Comparison of ENCODE assay signal across 1 cellular context in the genomic region with DNA sequence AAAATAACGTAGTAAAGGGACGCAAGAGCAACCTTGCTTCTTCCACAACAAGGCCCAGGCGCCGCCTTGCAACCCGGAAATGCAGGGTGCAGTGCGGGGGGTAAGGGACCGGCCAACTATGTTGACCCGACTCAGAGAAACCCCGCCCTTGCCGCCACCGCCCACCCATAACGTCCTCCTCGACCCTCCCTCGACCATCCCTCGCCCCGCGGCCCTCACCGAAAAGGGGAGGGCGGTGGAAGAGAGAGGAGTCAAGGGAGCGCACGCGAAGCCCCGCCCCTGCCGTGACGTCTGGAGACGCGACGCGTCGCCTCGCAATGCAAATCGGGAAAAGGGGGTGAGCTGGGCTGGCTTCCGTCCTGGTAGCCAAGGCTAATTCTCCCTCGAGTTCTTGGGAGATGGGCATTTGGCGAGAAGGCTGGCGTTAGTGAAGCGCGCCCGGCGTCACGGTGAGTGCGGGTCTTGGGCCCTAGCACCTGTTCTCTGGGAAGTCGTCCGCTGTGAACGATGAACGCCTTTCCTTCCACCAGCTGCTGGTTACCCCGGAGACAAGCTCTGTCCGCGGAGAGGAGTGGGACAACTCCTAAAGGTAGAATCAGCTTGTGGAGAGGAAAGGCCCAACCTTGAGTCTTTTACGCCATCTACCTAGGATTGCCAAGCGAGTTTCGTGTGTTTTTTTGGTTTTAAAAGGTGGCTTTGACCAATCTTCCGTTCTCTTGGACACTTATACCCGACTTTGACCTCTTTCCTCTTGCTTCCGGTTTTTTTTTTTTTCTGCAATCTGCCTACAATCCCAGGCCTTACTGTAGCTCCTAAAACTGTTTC.
A peak's percentile ranks its signal among the peaks of the same experiment; 100 is the strongest.
TF ChIP-seq lines count a peak whose summit lies in the region.

USP8 (plus strand) TSS at position 340 of the 825 bp plus-strand sequence. CDS start 14,669 bp downstream, outside the sequence.

TF ChIP-seq in K562, 482 proteins besides CTCF, POLR2A, EP300 and RAD21 (continued from another document and continues in another):
- TF ChIP-seq MEF2D (tag; conservative IDR thresholded peaks at IDR 0.05; ENCODE audit: low read depth), result no peak
- TF ChIP-seq NCOA4 (IDR thresholded peaks at IDR 0.05; ENCODE audit: partially characterized antibody), result no peak
- TF ChIP-seq, protein P1, sequence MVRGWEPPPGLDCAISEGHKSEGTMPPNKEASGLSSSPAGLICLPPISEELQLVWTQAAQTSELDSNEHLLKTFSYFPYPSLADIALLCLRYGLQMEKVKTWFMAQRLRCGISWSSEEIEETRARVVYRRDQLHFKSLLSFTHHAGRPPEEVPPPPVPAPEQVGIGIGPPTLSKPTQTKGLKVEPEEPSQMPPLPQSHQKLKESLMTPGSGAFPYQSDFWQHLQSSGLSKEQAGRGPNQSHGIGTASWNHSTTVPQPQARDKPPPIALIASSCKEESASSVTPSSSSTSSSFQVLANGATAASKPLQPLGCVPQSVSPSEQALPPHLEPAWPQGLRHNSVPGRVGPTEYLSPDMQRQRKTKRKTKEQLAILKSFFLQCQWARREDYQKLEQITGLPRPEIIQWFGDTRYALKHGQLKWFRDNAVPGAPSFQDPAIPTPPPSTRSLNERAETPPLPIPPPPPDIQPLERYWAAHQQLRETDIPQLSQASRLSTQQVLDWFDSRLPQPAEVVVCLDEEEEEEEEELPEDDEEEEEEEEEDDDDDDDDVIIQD (CRISPR knock-in tag; IDR thresholded peaks at IDR 0.05), result no peak
- TF ChIP-seq, protein P2, sequence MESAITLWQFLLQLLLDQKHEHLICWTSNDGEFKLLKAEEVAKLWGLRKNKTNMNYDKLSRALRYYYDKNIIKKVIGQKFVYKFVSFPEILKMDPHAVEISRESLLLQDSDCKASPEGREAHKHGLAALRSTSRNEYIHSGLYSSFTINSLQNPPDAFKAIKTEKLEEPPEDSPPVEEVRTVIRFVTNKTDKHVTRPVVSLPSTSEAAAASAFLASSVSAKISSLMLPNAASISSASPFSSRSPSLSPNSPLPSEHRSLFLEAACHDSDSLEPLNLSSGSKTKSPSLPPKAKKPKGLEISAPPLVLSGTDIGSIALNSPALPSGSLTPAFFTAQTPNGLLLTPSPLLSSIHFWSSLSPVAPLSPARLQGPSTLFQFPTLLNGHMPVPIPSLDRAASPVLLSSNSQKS (CRISPR knock-in tag; IDR thresholded peaks at IDR 0.05), result no peak
- TF ChIP-seq ZNF717 (CRISPR knock-in tag; IDR thresholded peaks at IDR 0.05), result no peak
- TF ChIP-seq ZNF324 (CRISPR knock-in tag; IDR thresholded peaks at IDR 0.05), result no peak
- TF ChIP-seq TRIM24 (IDR thresholded peaks at IDR 0.05), result no peak
- TF ChIP-seq FOXP4 (CRISPR knock-in tag; IDR thresholded peaks at IDR 0.05; ENCODE audit: borderline replicate concordance), result peak; percentile 15; the same call in 1 of the 2 replicates
- peak; percentile 33 for TF ChIP-seq E2F8 (IDR thresholded peaks at IDR 0.05; ENCODE audit: low read depth, partially characterized antibody)
- no peak for TF ChIP-seq ZNF354B (CRISPR knock-in tag; IDR thresholded peaks at IDR 0.05)
- TF ChIP-seq NFE2 (IDR thresholded peaks at IDR 0.05; ENCODE audit: low read depth), result no peak
- TF ChIP-seq USF2 (CRISPR knock-in tag; IDR thresholded peaks at IDR 0.05), result no peak
- 0 out of 4 replicates have a peak, but pooled peaks of 1 of the 2 experiments have one; percentile 32 for TF ChIP-seq ARNT (IDR thresholded peaks at IDR 0.05)
- TF ChIP-seq KLF6 (CRISPR knock-in tag; IDR thresholded peaks at IDR 0.05; ENCODE audit: borderline replicate concordance), result no peak; the same call in 1 of the 2 replicates
- no peak for TF ChIP-seq ARID1B (IDR thresholded peaks at IDR 0.05)
- no peak; a peak in 1 of 3 replicates for TF ChIP-seq CBX3 (IDR thresholded peaks at IDR 0.05; ENCODE audit: borderline replicate concordance in 1 of 2, low read length in 2 of 2)
- no peak for TF ChIP-seq ZNF778 (CRISPR knock-in tag; IDR thresholded peaks at IDR 0.05)
- TF ChIP-seq ZNF232 (CRISPR knock-in tag; IDR thresholded peaks at IDR 0.05), result no peak
- TF ChIP-seq CBX8 (IDR thresholded peaks at IDR 0.05; ENCODE audit: borderline replicate concordance, extremely low read depth, low read depth, low read length, poor library complexity, severe bottlenecking), result no peak
- no peak for TF ChIP-seq DPF2 (IDR thresholded peaks at IDR 0.05)
- TF ChIP-seq RFX5 (IDR thresholded peaks at IDR 0.05; ENCODE audit: low read depth, low read length), result no peak
- no peak for TF ChIP-seq PHB2 (IDR thresholded peaks at IDR 0.05; ENCODE audit: low read depth)
- TF ChIP-seq MECOM (CRISPR knock-in tag; IDR thresholded peaks at IDR 0.05), result no peak
- TF ChIP-seq ZNF511 (CRISPR knock-in tag; IDR thresholded peaks at IDR 0.05), result no peak
- TF ChIP-seq, protein P3, sequence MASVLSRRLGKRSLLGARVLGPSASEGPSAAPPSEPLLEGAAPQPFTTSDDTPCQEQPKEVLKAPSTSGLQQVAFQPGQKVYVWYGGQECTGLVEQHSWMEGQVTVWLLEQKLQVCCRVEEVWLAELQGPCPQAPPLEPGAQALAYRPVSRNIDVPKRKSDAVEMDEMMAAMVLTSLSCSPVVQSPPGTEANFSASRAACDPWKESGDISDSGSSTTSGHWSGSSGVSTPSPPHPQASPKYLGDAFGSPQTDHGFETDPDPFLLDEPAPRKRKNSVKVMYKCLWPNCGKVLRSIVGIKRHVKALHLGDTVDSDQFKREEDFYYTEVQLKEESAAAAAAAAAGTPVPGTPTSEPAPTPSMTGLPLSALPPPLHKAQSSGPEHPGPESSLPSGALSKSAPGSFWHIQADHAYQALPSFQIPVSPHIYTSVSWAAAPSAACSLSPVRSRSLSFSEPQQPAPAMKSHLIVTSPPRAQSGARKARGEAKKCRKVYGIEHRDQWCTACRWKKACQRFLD (CRISPR knock-in tag; IDR thresholded peaks at IDR 0.05), result no peak
- TF ChIP-seq ESRRA (IDR thresholded peaks at IDR 0.05; ENCODE audit: borderline replicate concordance, low read depth), result peak; percentile 55; the same call in 1 of the 2 replicates
- TF ChIP-seq ZNF274 (IDR thresholded peaks at IDR 0.05; ENCODE audit: borderline replicate concordance, low read depth, low read length), result no peak
- no peak for TF ChIP-seq ZNF408 (CRISPR knock-in tag; IDR thresholded peaks at IDR 0.05; ENCODE audit: low read depth)
- 0 out of 2 replicates have a peak, but pooled peaks have one; percentile 53 for TF ChIP-seq ZNF12 (CRISPR knock-in tag; IDR thresholded peaks at IDR 0.05)
- no peak for TF ChIP-seq ZNF668 (CRISPR knock-in tag; IDR thresholded peaks at IDR 0.05)
- no peak for TF ChIP-seq LEF1 (IDR thresholded peaks at IDR 0.05)
- TF ChIP-seq XRCC4 (IDR thresholded peaks at IDR 0.05; ENCODE audit: extremely low read depth, insufficient read depth, insufficient read length), result no peak
- no peak for TF ChIP-seq THRAP3 (IDR thresholded peaks at IDR 0.05; ENCODE audit: borderline replicate concordance)
- TF ChIP-seq, protein P4, sequence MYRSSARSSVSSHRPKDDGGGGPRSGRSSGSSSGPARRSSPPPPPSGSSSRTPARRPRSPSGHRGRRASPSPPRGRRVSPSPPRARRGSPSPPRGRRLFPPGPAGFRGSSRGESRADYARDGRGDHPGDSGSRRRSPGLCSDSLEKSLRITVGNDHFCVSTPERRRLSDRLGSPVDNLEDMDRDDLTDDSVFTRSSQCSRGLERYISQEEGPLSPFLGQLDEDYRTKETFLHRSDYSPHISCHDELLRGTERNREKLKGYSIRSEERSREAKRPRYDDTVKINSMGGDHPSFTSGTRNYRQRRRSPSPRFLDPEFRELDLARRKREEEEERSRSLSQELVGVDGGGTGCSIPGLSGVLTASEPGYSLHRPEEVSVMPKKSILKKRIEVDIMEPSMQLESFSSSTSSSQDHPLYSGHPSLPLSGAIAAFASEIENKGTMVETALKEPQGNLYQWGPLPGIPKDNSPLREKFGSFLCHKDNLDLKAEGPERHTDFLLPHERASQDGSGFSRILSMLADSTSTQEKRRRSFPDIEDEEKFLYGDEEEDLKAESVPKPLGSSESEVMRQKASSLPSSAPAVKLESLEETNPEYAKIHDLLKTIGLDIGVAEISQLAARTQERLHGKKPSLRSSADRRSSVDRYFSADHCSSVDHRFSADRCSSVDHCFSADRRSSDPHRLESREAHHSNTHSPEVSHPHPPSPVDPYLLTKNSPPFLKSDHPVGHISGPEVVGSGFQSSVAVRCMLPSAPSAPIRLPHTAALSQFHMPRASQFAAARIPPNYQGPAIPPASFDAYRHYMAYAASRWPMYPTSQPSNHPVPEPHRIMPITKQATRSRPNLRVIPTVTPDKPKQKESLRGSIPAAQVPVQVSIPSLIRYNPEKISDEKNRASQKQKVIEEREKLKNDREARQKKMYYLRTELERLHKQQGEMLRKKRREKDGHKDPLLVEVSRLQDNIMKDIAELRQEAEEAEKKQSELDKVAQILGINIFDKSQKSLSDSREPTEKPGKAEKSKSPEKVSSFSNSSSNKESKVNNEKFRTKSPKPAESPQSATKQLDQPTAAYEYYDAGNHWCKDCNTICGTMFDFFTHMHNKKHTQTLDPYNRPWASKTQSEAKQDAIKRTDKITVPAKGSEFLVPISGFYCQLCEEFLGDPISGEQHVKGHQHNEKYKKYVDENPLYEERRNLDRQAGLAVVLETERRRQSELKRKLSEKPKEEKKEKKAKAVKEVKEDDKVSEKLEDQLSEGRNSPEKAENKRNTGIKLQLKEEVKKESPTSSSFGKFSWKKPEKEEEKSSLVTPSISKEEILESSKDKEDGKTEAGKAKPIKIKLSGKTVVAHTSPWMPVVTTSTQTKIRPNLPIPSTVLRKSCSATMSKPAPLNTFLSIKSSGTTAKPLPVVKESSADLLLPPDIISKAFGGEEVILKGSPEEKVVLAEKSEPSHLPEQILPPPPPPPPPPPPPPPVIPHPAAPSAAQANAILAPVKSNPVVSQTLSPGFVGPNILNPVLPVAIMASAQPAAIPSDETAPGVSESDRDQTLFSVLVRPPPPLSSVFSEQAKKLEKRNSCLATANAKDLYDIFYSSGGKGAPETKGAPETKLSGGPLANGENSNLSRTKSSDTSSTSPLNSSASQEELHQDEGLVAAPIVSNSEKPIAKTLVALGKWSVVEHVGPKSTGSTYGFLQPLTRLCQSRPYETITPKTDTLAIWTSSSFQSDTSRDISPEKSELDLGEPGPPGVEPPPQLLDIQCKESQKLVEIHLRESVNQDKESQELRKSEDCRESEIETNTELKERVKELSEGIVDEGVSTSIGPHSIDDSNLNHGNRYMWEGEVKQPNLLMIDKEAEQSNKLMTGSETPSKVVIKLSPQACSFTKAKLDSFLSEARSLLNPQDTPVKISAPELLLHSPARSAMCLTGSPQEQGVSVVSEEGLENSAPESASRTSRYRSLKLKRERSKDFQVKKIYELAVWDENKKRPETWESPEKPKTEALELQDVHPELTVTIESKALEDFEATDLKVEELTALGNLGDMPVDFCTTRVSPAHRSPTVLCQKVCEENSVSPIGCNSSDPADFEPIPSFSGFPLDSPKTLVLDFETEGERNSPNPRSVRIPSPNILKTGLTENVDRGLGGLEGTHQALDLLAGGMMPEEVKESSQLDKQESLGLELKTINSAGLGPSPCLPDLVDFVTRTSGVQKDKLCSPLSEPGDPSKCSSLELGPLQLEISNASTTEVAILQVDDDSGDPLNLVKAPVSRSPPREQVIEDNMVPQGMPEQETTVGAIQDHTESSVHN (IDR thresholded peaks at IDR 0.05; ENCODE audit: borderline replicate concordance in 1 of 2, low read depth in 1 of 2), result 0 out of 4 replicates have a peak, but pooled peaks of 1 of the 2 experiments have one; percentile 39
- no peak for TF ChIP-seq EHMT2 (IDR thresholded peaks at IDR 0.05)
- TF ChIP-seq PHF20 (IDR thresholded peaks at IDR 0.05; ENCODE audit: partially characterized antibody), result peak; percentile 91
